Comparison of ENCODE assay signal across 15 cellular contexts in genomic region chr13:79913141-79913827, GRCh38.
DNase-seq lines count a peak whose midpoint lies in the region; ATAC-seq and TF ChIP-seq lines count a peak whose summit lies in the region.
"Had no signal": no experiment of that assay in that cellular context is flagged by ENCODE, and none has a peak within 500 bp of the region (broad histone marks: within the 10 kb centered on the region; RNA-seq: fewer than 3 reads in every experiment).

No MANE protein-coding gene starts in this region.

- no peak overlapping the region for H4K5ac ChIP-seq in mesendoderm (ENCODE audit: low read length)

- H3K4me1 ChIP-seq in GM23338 (ENCODE audit: insufficient read depth) (peaks cover 8% of the 10 kb centered on the region), mesendoderm (ENCODE audit: control insufficient read depth, low read depth, low read length) (no peaks in the 10 kb centered on the region), lower lobe of right lung (no peaks in the 10 kb centered on the region)

- 0 out of 2 replicates have a peak overlapping the region, but pooled peaks have one; percentile 24 for H3K4me2 ChIP-seq in GM23338
- no peak overlapping the region for H3K4me2 ChIP-seq in mesendoderm (ENCODE audit: low read length)
- H3K4me2 ChIP-seq: BLaER1 had no signal

- no peak overlapping the region for H3K56ac ChIP-seq in mesendoderm (ENCODE audit: low read length)

- no peak overlapping the region for H3K27ac ChIP-seq in GM23338 (ENCODE audit: low read depth)
- no peak overlapping the region for H3K27ac ChIP-seq in mesendoderm (ENCODE audit: low read depth, low read length)
- no peak overlapping the region for H3K27ac ChIP-seq in lower lobe of right lung
- H3K27ac ChIP-seq: BLaER1 had no signal

- no peak overlapping the region for H3K23ac ChIP-seq in mesendoderm (ENCODE audit: low read length)

- WGBS in mesendoderm (ENCODE audit: extremely low coverage, insufficient coverage, low lambda C conversion rate) = no CpG with 5 or more reads among the region's 1 CpG

- no peaks in the 10 kb centered on the region for H3K9me2 ChIP-seq in GM23338 (ENCODE audit: insufficient read depth)

- no peak overlapping the region for H2AK5ac ChIP-seq in mesendoderm (ENCODE audit: low read length)

- no peak overlapping the region for H2BK120ac ChIP-seq in mesendoderm (ENCODE audit: low read depth, low read length)

- H3K36me3 ChIP-seq in GM23338 (ENCODE audit: insufficient read depth) (no peaks in the 10 kb centered on the region), mesendoderm (ENCODE audit: control insufficient read depth, insufficient read depth, low read length) (no peaks in the 10 kb centered on the region), lower lobe of right lung (no peaks in the 10 kb centered on the region)
- H3K36me3 ChIP-seq: BLaER1 had no signal

- H3K27ac Mint-ChIP-seq in GM23338 = no peak overlapping the region
- H3K27ac Mint-ChIP-seq: CD8-positive, alpha-beta memory T cell; IgD-negative memory B cell had no signal

- no peak overlapping the region for H3K4me3 Mint-ChIP-seq in GM23338
- H3K4me3 Mint-ChIP-seq: CD8-positive, alpha-beta memory T cell; IgD-negative memory B cell had no signal

- peaks cover 21% of the 10 kb centered on the region for H3K4me1 Mint-ChIP-seq in GM23338
- H3K4me1 Mint-ChIP-seq: CD8-positive, alpha-beta memory T cell; IgD-negative memory B cell had no signal

- peak; percentile 23 for DNase-seq in EH (ENCODE audit: low read depth)
- no peak for DNase-seq in GM23338 (ENCODE audit: low spot score)
- DNase-seq in M059J (ENCODE audit: low read depth) = peak; percentile 5
- no peak for DNase-seq in mesendoderm
- DNase-seq in Ammon's horn (ENCODE audit: low spot score) = no peak
- DNase-seq in lower lobe of right lung = no peak
- DNase-seq: Caco-2; CD8-positive, alpha-beta memory T cell; DND-41; KG1 had no signal

- H3K36me3 Mint-ChIP-seq in GM23338 (ENCODE audit: low read depth) = no peaks in the 10 kb centered on the region
- H3K36me3 Mint-ChIP-seq: CD8-positive, alpha-beta memory T cell; IgD-negative memory B cell had no signal

- H3F3A ChIP-seq in GM23338 (replicated peaks; ENCODE audit: low read depth) = no peaks in the 10 kb centered on the region

- H3K9me3 ChIP-seq in lower lobe of right lung = no peaks in the 10 kb centered on the region
- H3K9me3 ChIP-seq: BLaER1, Caco-2 had no signal

- no peaks in the 10 kb centered on the region; the same call in 2 of the 3 replicates for H3K9me3 Mint-ChIP-seq in GM23338
- H3K9me3 Mint-ChIP-seq: IgD-negative memory B cell had no signal

- H3K79me2 ChIP-seq in GM23338 (replicated peaks; ENCODE audit: insufficient read depth) (no peaks in the 10 kb centered on the region), mesendoderm (ENCODE audit: control insufficient read depth, insufficient read depth, low read length) (no peaks in the 10 kb centered on the region)

- H3K79me1 ChIP-seq in mesendoderm (ENCODE audit: low read length) = no peaks in the 10 kb centered on the region

- peak overlapping the region; percentile 8 for H2BK15ac ChIP-seq in mesendoderm (replicated peaks; ENCODE audit: low read depth)

- no peak overlapping the region for H3K4me3 ChIP-seq in GM23338
- H3K4me3 ChIP-seq in mesendoderm (ENCODE audit: low read length) = no peak overlapping the region
- H3K4me3 ChIP-seq in lower lobe of right lung = no peak overlapping the region
- H3K4me3 ChIP-seq: BLaER1 had no signal

- H3K27me3 ChIP-seq in GM23338 (ENCODE audit: insufficient read depth) (no peaks in the 10 kb centered on the region), mesendoderm (ENCODE audit: insufficient read depth, low read length, poor library complexity) (no peaks in the 10 kb centered on the region), lower lobe of right lung (ENCODE audit: low read depth) (no peaks in the 10 kb centered on the region)
- H3K27me3 ChIP-seq: BLaER1 had no signal

- no peak for TF ChIP-seq CTCF in GM23338 (conservative IDR thresholded peaks at IDR 0.05; ENCODE audit: low read depth in 2 of 2)
- no peak for TF ChIP-seq CTCF in lower lobe of right lung (IDR thresholded peaks at IDR 0.05)

- no peaks in the 10 kb centered on the region for H3K27me3 Mint-ChIP-seq in GM23338 (ENCODE audit: insufficient read depth, low read depth, poor library complexity)
- H3K27me3 Mint-ChIP-seq: CD8-positive, alpha-beta memory T cell; IgD-negative memory B cell had no signal

- H2BK5ac ChIP-seq in mesendoderm (ENCODE audit: low read length) = no peak overlapping the region

- no peak for ATAC-seq in GM23338
- ATAC-seq in HG03175 (IDR thresholded peaks at IDR 0.05; ENCODE audit: unreplicated experiment) = no peak
- no peak for ATAC-seq in GM21619 (IDR thresholded peaks at IDR 0.05; ENCODE audit: unreplicated experiment)
- no peak for ATAC-seq in lower lobe of right lung
- ATAC-seq: HCT116 had no signal

- no peak overlapping the region for H2AFZ ChIP-seq in GM23338

- no peak overlapping the region for H3K18ac ChIP-seq in mesendoderm (ENCODE audit: low read length)

- H4K20me1 ChIP-seq in GM23338 (replicated peaks; ENCODE audit: insufficient read depth) = no peaks in the 10 kb centered on the region
- H4K20me1 ChIP-seq: BLaER1 had no signal

- H4K8ac ChIP-seq in mesendoderm (ENCODE audit: low read depth, low read length) = no peak overlapping the region

- intact Hi-C loops in lower lobe of right lung (cut with DNase I) = no loop called here

- no peak overlapping the region for H3K4ac ChIP-seq in mesendoderm (ENCODE audit: low read depth, low read length)

- H3K9ac ChIP-seq in mesendoderm (ENCODE audit: low read length) = no peak overlapping the region
- H3K9ac ChIP-seq: BLaER1 had no signal

TF ChIP-seq in GM23338, 12 proteins besides CTCF, POLR2A, EP300 and RAD21 (continues in another document):
- no peak for TF ChIP-seq ZNF462 (CRISPR knock-in tag; IDR thresholded peaks at IDR 0.05)

Comparison
In these comparisons a context has a peak if more than half of its experiments do, and no peak if none do; other contexts are left out.
1. DNase-seq: peak in EH (single experiment) and M059J (single experiment); none in GM23338 (single experiment), mesendoderm (single experiment), Ammon's horn (single experiment) and lower lobe of right lung (single experiment).